In the genomic region with DNA sequence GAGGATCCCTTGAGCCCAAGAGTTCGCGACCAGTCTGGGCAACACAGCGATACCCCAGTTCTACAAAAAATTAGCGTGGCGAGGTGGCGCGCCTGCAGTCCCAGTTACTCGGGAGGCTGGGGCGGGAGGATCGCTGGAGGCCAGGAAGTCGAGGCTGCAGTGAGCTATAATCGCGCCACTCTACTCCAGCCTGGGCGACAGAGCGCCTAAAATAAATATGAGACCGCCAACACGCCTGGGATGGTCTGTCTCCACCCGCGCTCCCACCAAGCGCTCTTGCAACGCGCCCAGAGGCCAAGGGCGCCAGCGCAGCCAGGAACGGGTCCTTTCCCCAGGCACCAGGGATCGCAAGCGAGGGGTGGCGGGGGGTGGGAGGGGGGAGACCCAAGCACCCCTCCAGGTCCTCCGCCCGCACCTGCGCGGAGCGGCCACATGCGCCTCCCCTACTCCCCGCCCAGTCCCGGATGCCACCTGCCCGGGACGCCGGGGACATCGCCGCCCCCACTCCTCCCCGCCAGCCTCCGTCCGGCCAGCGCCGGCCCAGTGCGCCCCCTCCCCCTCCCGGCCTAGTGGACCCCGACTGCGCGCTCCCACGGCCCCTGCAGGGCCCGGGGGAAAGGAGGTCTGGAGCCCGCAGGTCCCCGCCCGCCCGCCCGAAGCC, we compare ENCODE assay signal across 8 cellular contexts. TPM values are rescaled to one million over a fixed set of nuclear protein-coding genes. Genes with fewer than 3 reads are reported as not detected.
DNase-seq lines count a peak whose midpoint lies in the region; TF ChIP-seq lines count a peak whose summit lies in the region.

No MANE protein-coding gene starts in this region.

- H3K4me1 Mint-ChIP-seq in CD8-positive, alpha-beta memory T cell: peaks cover 0 to 4% (median 0%) of the 10 kb centered on the region in 3 donors

- peak overlapping the region; percentile 61 for H3K9ac ChIP-seq in Karpas-422 (ENCODE audit: low read length)

- peak in 1 of 5 donors; percentile 12 for DNase-seq in CD8-positive, alpha-beta memory T cell
- DNase-seq in GM20000 (ENCODE audit: low spot score) (peak; percentile 78), Karpas-422 (peak; percentile 66), activated T-cell treated with anti-CD3 and anti-CD28 coated beads for 24 hours (ENCODE audit: low read depth) (peak; percentile 7), germinal center (ENCODE audit: low spot score) (peak; percentile 45), prostate gland (ENCODE audit: low spot score) (peak; percentile 50), medulla oblongata (ENCODE audit: extremely low spot score) (no peak), SIG-M5 treated with dmso at 0.1 percent for 504 hours (lab: John Stamatoyannopoulos, UW; ENCODE audit: unreplicated experiment) (no peak)

- H3K79me2 ChIP-seq in Karpas-422 (ENCODE audit: low read length): peaks cover 16% of the 10 kb centered on the region

- H3K36me3 Mint-ChIP-seq in CD8-positive, alpha-beta memory T cell: peaks cover 0 to 2% (median 0%) of the 10 kb centered on the region in 3 donors

- H3K4me1 ChIP-seq in CD8-positive, alpha-beta memory T cell (ENCODE audit: insufficient read depth, low read length): no peaks in the 10 kb centered on the region
- H3K4me1 ChIP-seq in Karpas-422 (ENCODE audit: low read length): peaks cover 17% of the 10 kb centered on the region
- no peaks in the 10 kb centered on the region for H3K4me1 ChIP-seq in prostate gland (replicated peaks)

- H2AFZ ChIP-seq in Karpas-422 (ENCODE audit: low read length): no peak overlapping the region

- 0 out of 2 replicates have a peak, but pooled peaks cover 7% of the 10 kb centered on the region for H4K20me1 ChIP-seq in Karpas-422 (ENCODE audit: insufficient read depth, low read depth, low read length)

- H3K9me3 ChIP-seq in CD8-positive, alpha-beta memory T cell (ENCODE audit: low read length): no peaks in the 10 kb centered on the region
- H3K9me3 ChIP-seq in Karpas-422 (ENCODE audit: low read length) (no peaks in the 10 kb centered on the region), prostate gland (no peaks in the 10 kb centered on the region)

- peak overlapping the region; percentile 37 to 83 (median 61) for H3K4me3 Mint-ChIP-seq in CD8-positive, alpha-beta memory T cell

- TF ChIP-seq POLR2A in prostate gland (IDR thresholded peaks at IDR 0.05): no peak

- H3K27ac ChIP-seq in CD8-positive, alpha-beta memory T cell (ENCODE audit: low read depth, low read length): no peak overlapping the region
- no peak overlapping the region for H3K27ac ChIP-seq in Karpas-422 (ENCODE audit: low read length)
- H3K27ac ChIP-seq in prostate gland: peak overlapping the region; percentile 89 to 94

- CTCF ChIA-PET in CD8-positive, alpha-beta memory T cell (lab: Charles Lee): interaction anchor here (0.6 kb wide), 1 partner anchor 458 kb away, joined by 3 read pairs; no protein-coding TSS in a partner anchor

- TF ChIP-seq CTCF in GM20000 (IDR thresholded peaks at IDR 0.05; ENCODE audit: extremely low read depth, missing control alignments) (no peak), prostate gland (IDR thresholded peaks at IDR 0.05) (no peak)

- peaks cover 0 to 2% (median 0%) of the 10 kb centered on the region in 5 donors for H3K9me3 Mint-ChIP-seq in CD8-positive, alpha-beta memory T cell

- H3K4me3 ChIP-seq in CD8-positive, alpha-beta memory T cell (ENCODE audit: low read length): no peak overlapping the region
- peak overlapping the region; percentile 69 for H3K4me3 ChIP-seq in Karpas-422 (ENCODE audit: low read length)
- peak overlapping the region; percentile 69 to 88 for H3K4me3 ChIP-seq in prostate gland

- 2% methylated on average over 53 of the region's 58 CpGs for WGBS in prostate gland

- H3K36me3 ChIP-seq in CD8-positive, alpha-beta memory T cell (ENCODE audit: insufficient read depth, low read length): no peaks in the 10 kb centered on the region
- H3K36me3 ChIP-seq in Karpas-422 (ENCODE audit: insufficient read depth, low read length) (no peaks in the 10 kb centered on the region), prostate gland (no peaks in the 10 kb centered on the region)

- H3K27me3 ChIP-seq in CD8-positive, alpha-beta memory T cell (ENCODE audit: insufficient read depth, low read length, poor library complexity, severe bottlenecking): no peaks in the 10 kb centered on the region
- H3K27me3 ChIP-seq in Karpas-422 (ENCODE audit: low read length) (no peaks in the 10 kb centered on the region), prostate gland (replicated peaks; ENCODE audit: insufficient read depth) (no peaks in the 10 kb centered on the region)

- H3K4me2 ChIP-seq in Karpas-422 (ENCODE audit: low read depth, low read length, poor library complexity, severe bottlenecking): peak overlapping the region; percentile 70

- no peak overlapping the region for H3K27ac Mint-ChIP-seq in CD8-positive, alpha-beta memory T cell

- H3K9me2 ChIP-seq in Karpas-422 (replicated peaks; ENCODE audit: insufficient read depth, low read length): no peaks in the 10 kb centered on the region

- intact Hi-C loops in prostate gland (cut with DNase I): no loop called here

- POLR2A ChIA-PET in CD8-positive, alpha-beta memory T cell (lab: Charles Lee): no interaction called here

- H3K27me3 Mint-ChIP-seq in CD8-positive, alpha-beta memory T cell: peaks cover 28 to 30% of the 10 kb centered on the region in 2 donors

RNA-seq across cellular contexts. Expression of a gene that starts 0.4 kb away (rescaled TPM):
- 1 to 10 TPM; 1.1 to 2.0 TPM for total RNA-seq in CD8-positive, alpha-beta memory T cell
- polyA plus RNA-seq in CD8-positive, alpha-beta memory T cell: 0.32 TPM
- 2.8 and 4.3 TPM in 2 replicates for total RNA-seq in Karpas-422 (2014; rRNA removed; shearing (Covaris generic); ENCODE audit: low replicate concordance)
- total RNA-seq in prostate gland: 10 to 100 TPM; 46.2 to 95.0 TPM

RNA-seq across cellular contexts. Expression of a gene that starts 16.7 kb away (rescaled TPM):
- 10 to 100 TPM; 11.5 to 13.7 TPM for total RNA-seq in CD8-positive, alpha-beta memory T cell
- polyA plus RNA-seq in CD8-positive, alpha-beta memory T cell: 6.7 TPM
- 2.9 and 3.4 TPM in 2 replicates for total RNA-seq in Karpas-422 (2014; rRNA removed; shearing (Covaris generic); ENCODE audit: low replicate concordance)
- 10 to 100 TPM in 1 of 2 donors, 1 to 10 TPM in 1; 7.9 to 12.2 TPM for total RNA-seq in prostate gland

Comparison
In these comparisons a context has a peak if more than half of its experiments do, and no peak if none do; other contexts are left out.
1. DNase-seq: peak in GM20000 (single experiment), Karpas-422 (single experiment), activated T-cell treated with anti-CD3 and anti-CD28 coated beads for 24 hours (single experiment), germinal center (single experiment) and prostate gland (single experiment); none in medulla oblongata (single experiment) and SIG-M5 treated with dmso at 0.1 percent for 504 hours (single experiment).
2. H3K27ac ChIP-seq: peak in prostate gland (2 of 2); none in CD8-positive, alpha-beta memory T cell (single experiment) and Karpas-422 (single experiment).